Comparison of ENCODE assay signal across 2 cellular contexts in the genomic region with DNA sequence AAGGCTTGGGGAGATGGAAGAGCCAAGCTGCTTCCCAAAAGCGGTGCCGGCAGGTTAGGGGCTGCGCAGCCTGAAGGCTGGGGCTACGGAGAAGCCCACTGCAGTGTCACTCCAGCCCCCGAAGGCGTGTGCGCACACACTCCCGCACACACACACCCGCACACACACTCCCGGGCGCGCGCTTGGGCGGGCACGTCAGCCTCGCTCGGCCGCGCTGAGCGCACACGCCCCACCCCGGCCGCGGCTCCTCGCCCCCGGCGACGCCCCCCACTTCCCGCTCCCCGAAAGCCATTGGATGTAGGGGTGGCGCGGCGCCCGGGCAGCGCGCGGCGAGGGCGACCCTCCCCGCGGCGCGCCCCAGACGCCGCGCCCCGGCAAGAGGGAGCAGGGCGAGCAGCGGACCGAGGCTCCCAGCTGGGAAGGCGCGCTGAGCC.
A peak's percentile ranks its signal among the peaks of the same experiment; 100 is the strongest.
TF ChIP-seq lines count a peak whose summit lies in the region.

A gene with protein sequence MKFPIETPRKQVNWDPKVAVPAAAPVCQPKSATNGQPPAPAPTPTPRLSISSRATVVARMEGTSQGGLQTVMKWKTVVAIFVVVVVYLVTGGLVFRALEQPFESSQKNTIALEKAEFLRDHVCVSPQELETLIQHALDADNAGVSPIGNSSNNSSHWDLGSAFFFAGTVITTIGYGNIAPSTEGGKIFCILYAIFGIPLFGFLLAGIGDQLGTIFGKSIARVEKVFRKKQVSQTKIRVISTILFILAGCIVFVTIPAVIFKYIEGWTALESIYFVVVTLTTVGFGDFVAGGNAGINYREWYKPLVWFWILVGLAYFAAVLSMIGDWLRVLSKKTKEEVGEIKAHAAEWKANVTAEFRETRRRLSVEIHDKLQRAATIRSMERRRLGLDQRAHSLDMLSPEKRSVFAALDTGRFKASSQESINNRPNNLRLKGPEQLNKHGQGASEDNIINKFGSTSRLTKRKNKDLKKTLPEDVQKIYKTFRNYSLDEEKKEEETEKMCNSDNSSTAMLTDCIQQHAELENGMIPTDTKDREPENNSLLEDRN (minus strand): TSS at position 184 of the 434 bp plus-strand sequence. CDS start 471 bp downstream, outside the sequence.

TF ChIP-seq in H1, 55 proteins besides CTCF, POLR2A, EP300 and RAD21 (continued from another document):
- TF ChIP-seq, protein P1, sequence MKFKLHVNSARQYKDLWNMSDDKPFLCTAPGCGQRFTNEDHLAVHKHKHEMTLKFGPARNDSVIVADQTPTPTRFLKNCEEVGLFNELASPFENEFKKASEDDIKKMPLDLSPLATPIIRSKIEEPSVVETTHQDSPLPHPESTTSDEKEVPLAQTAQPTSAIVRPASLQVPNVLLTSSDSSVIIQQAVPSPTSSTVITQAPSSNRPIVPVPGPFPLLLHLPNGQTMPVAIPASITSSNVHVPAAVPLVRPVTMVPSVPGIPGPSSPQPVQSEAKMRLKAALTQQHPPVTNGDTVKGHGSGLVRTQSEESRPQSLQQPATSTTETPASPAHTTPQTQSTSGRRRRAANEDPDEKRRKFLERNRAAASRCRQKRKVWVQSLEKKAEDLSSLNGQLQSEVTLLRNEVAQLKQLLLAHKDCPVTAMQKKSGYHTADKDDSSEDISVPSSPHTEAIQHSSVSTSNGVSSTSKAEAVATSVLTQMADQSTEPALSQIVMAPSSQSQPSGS (IDR thresholded peaks at IDR 0.05; ENCODE audit: low read length), result no peak
- TF ChIP-seq SP2 (IDR thresholded peaks at IDR 0.05; ENCODE audit: low read length) (no peak), EZH2 (IDR thresholded peaks at IDR 0.05; ENCODE audit: low read depth, low read length, severe bottlenecking) (peak; percentile 58), BACH1 (IDR thresholded peaks at IDR 0.05; ENCODE audit: low read length) (no peak), RNF2 (IDR thresholded peaks at IDR 0.05; ENCODE audit: borderline replicate concordance, low read depth, low read length, missing control alignments, poor library complexity, severe bottlenecking) (peak; percentile 28), TAF1 (IDR thresholded peaks at IDR 0.05; ENCODE audit: low read depth, low read length) (0 out of 2 replicates have a peak, but pooled peaks have one; percentile 8), CREB1 (IDR thresholded peaks at IDR 0.05) (no peak), SUZ12 (IDR thresholded peaks at IDR 0.05; ENCODE audit: low read length) (peak; percentile 38; the same call in 1 of the 2 replicates), RXRA (IDR thresholded peaks at IDR 0.05; ENCODE audit: insufficient read depth, low read depth, low read length) (no peak), KDM4A (IDR thresholded peaks at IDR 0.05; ENCODE audit: low read depth, low read length, severe bottlenecking) (peak; percentile 75)
- TF ChIP-seq, protein P2, sequence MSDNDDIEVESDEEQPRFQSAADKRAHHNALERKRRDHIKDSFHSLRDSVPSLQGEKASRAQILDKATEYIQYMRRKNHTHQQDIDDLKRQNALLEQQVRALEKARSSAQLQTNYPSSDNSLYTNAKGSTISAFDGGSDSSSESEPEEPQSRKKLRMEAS (IDR thresholded peaks at IDR 0.05), result 0 out of 2 replicates have a peak, but pooled peaks have one; percentile 27

TF ChIP-seq in GM12891, 5 proteins besides CTCF, POLR2A, EP300 and RAD21 (continued from another document):
- TF ChIP-seq POLR2AphosphoS5 (IDR thresholded peaks at IDR 0.05; ENCODE audit: low read depth, low read length) (no peak), SPI1 (IDR thresholded peaks at IDR 0.05; ENCODE audit: low read depth, low read length) (no peak), POU2F2 (IDR thresholded peaks at IDR 0.05; ENCODE audit: low read depth, low read length) (no peak), TAF1 (IDR thresholded peaks at IDR 0.05; ENCODE audit: low read depth, low read length) (no peak)
